ENCODE assay signal across 1 cellular context in genomic region chr7:29230871-29231345, GRCh38.
TF ChIP-seq lines count a peak whose summit lies in the region.

No MANE protein-coding gene starts in this region.

TF ChIP-seq in HepG2, 621 proteins besides CTCF, POLR2A, EP300 and RAD21 (continued from another document and continues in another):
- 0 out of 2 replicates have a peak, but pooled peaks have one; percentile 42 for TF ChIP-seq NR2F2 (IDR thresholded peaks at IDR 0.05; ENCODE audit: borderline replicate concordance, low read depth)
- TF ChIP-seq MTERF4 (CRISPR knock-in tag; IDR thresholded peaks at IDR 0.05): no peak
- no peak for TF ChIP-seq JUNB (CRISPR knock-in tag; IDR thresholded peaks at IDR 0.05; ENCODE audit: borderline replicate concordance)
- no peak for TF ChIP-seq ZNF879 (CRISPR knock-in tag; IDR thresholded peaks at IDR 0.05)
- peak; percentile 17; the same call in 1 of the 2 replicates for TF ChIP-seq ZNF646 (CRISPR knock-in tag; IDR thresholded peaks at IDR 0.05)
- TF ChIP-seq PBX3 (CRISPR knock-in tag; IDR thresholded peaks at IDR 0.05; ENCODE audit: borderline replicate concordance): no peak
- no peak for TF ChIP-seq PLRG1 (conservative IDR thresholded peaks at IDR 0.05)
- no peak for TF ChIP-seq IKZF4 (CRISPR knock-in tag; IDR thresholded peaks at IDR 0.05; ENCODE audit: borderline replicate concordance, low read depth, not compliant biosample characterization)
- no peak for TF ChIP-seq NFE2L1 (CRISPR knock-in tag; IDR thresholded peaks at IDR 0.05; ENCODE audit: borderline replicate concordance)
- no peak for TF ChIP-seq ZNF33B (CRISPR knock-in tag; IDR thresholded peaks at IDR 0.05)
- peak; percentile 88 for TF ChIP-seq FOXO1 (CRISPR knock-in tag; IDR thresholded peaks at IDR 0.05)
- no peak for TF ChIP-seq ZNF616 (CRISPR knock-in tag; IDR thresholded peaks at IDR 0.05; ENCODE audit: low read depth)
- no peak for TF ChIP-seq ZNF674 (CRISPR knock-in tag; IDR thresholded peaks at IDR 0.05; ENCODE audit: low read depth)
- TF ChIP-seq ZC3H4 (CRISPR knock-in tag; IDR thresholded peaks at IDR 0.05; ENCODE audit: borderline replicate concordance): no peak
- peak; percentile 93 for TF ChIP-seq FOXP4 (CRISPR knock-in tag; IDR thresholded peaks at IDR 0.05)
- no peak for TF ChIP-seq ZNF337 (CRISPR knock-in tag; IDR thresholded peaks at IDR 0.05; ENCODE audit: borderline replicate concordance, low read depth)
- peak; percentile 65; the same call in 1 of the 2 replicates for TF ChIP-seq YEATS4 (CRISPR knock-in tag; IDR thresholded peaks at IDR 0.05; ENCODE audit: borderline replicate concordance)
- TF ChIP-seq GATA4 (IDR thresholded peaks at IDR 0.05; ENCODE audit: borderline replicate concordance, low read depth): no peak
- TF ChIP-seq ERF (CRISPR knock-in tag; IDR thresholded peaks at IDR 0.05): peak; percentile 63
- no peak for TF ChIP-seq MYPOP (CRISPR knock-in tag; IDR thresholded peaks at IDR 0.05)
- TF ChIP-seq PBX2 (CRISPR knock-in tag; IDR thresholded peaks at IDR 0.05): no peak
- no peak for TF ChIP-seq ZNF547 (CRISPR knock-in tag; IDR thresholded peaks at IDR 0.05)
- TF ChIP-seq ESRRA (CRISPR knock-in tag; IDR thresholded peaks at IDR 0.05; ENCODE audit: low read depth): peak; percentile 73; the same call in 1 of the 2 replicates
- no peak for TF ChIP-seq ZBTB8A (CRISPR knock-in tag; IDR thresholded peaks at IDR 0.05; ENCODE audit: borderline replicate concordance, low read depth)
- 0 out of 2 replicates have a peak, but pooled peaks have one; percentile 15 for TF ChIP-seq MIER2 (CRISPR knock-in tag; IDR thresholded peaks at IDR 0.05)
- TF ChIP-seq BRF2 (CRISPR knock-in tag; IDR thresholded peaks at IDR 0.05): no peak
- no peak for TF ChIP-seq ISX (CRISPR knock-in tag; conservative IDR thresholded peaks at IDR 0.05)
- peak; percentile 83 for TF ChIP-seq HOXA3 (CRISPR knock-in tag; IDR thresholded peaks at IDR 0.05)
- no peak for TF ChIP-seq ZNF143 (CRISPR knock-in tag; IDR thresholded peaks at IDR 0.05)
- no peak; the same call in 1 of the 2 replicates for TF ChIP-seq PHF20 (CRISPR knock-in tag; IDR thresholded peaks at IDR 0.05)
- TF ChIP-seq ZNF432 (CRISPR knock-in tag; IDR thresholded peaks at IDR 0.05; ENCODE audit: borderline replicate concordance): no peak
- no peak for TF ChIP-seq SNAPC5 (CRISPR knock-in tag; IDR thresholded peaks at IDR 0.05; ENCODE audit: borderline replicate concordance)
- peak; percentile 87; the same call in 1 of the 2 replicates for TF ChIP-seq NCOR1 (IDR thresholded peaks at IDR 0.05; ENCODE audit: borderline replicate concordance, low read length)
- no peak for TF ChIP-seq ZNF296 (CRISPR knock-in tag; conservative IDR thresholded peaks at IDR 0.05)
- TF ChIP-seq ZNF18 (CRISPR knock-in tag; IDR thresholded peaks at IDR 0.05; ENCODE audit: insufficient replicate concordance): no peak
- peak; percentile 80 for TF ChIP-seq ASH2L (IDR thresholded peaks at IDR 0.05; ENCODE audit: insufficient read length, low read depth, low read length)
- TF ChIP-seq ZNF546 (CRISPR knock-in tag; conservative IDR thresholded peaks at IDR 0.05): no peak
- TF ChIP-seq AGO1 (IDR thresholded peaks at IDR 0.05; ENCODE audit: low read depth, low read length, poor library complexity, severe bottlenecking): no peak
- no peak for TF ChIP-seq ZNF326 (CRISPR knock-in tag; IDR thresholded peaks at IDR 0.05; ENCODE audit: borderline replicate concordance)
- TF ChIP-seq ZKSCAN5 (CRISPR knock-in tag; IDR thresholded peaks at IDR 0.05): no peak
- no peak for TF ChIP-seq MED13 (CRISPR knock-in tag; IDR thresholded peaks at IDR 0.05)
- TF ChIP-seq SMAD3 (CRISPR knock-in tag; IDR thresholded peaks at IDR 0.05): peak; percentile 78; the same call in 1 of the 2 replicates
- TF ChIP-seq ZSCAN5A (CRISPR knock-in tag; IDR thresholded peaks at IDR 0.05; ENCODE audit: borderline replicate concordance): no peak
- no peak for TF ChIP-seq SP4 (CRISPR knock-in tag; IDR thresholded peaks at IDR 0.05)
- no peak for TF ChIP-seq ATF7 (IDR thresholded peaks at IDR 0.05)
- no peak for TF ChIP-seq ATF7 (CRISPR knock-in tag; IDR thresholded peaks at IDR 0.05)
- 0 out of 2 replicates have a peak, but pooled peaks have one; percentile 75 for TF ChIP-seq ZNF761 (CRISPR knock-in tag; conservative IDR thresholded peaks at IDR 0.05)
- no peak for TF ChIP-seq ZNF350 (CRISPR knock-in tag; IDR thresholded peaks at IDR 0.05; ENCODE audit: borderline replicate concordance, low read depth)
